ENCODE assay signal across 19 cellular contexts in the genomic region with DNA sequence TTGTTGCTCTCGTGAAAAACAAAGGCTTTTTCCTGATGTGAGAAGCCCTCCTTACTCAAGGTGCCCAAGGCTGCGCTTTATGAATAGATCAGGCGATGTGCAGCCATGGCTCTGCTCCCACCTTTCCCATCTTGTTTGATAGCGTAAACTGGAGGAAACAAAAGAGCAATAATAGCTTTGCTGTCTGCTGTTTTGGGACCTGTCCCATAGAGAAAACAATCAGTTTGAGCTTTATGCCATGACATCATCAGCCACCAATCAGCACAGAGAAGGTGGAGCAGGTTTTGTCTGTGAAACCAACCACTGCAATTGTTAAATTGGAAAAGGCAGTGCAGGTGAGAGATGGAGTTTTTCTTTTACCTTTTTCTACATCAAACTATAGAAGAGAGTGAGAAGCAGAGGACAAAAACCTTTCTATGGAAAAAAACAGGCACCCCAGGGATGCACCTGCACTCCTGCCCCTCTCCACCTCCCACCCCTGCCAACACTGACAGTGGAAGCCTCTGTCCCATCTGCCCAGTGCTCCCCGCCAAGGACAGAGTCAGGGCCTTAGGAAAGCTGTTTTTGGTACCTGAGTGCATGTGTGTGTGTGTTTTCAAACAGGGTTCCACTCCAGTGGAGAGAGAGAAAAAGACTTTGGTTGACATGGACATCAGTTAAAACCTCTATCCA.
DNase-seq lines count a peak whose midpoint lies in the region; ATAC-seq, FAIRE-seq and TF ChIP-seq lines count a peak whose summit lies in the region.
"Had no signal": no experiment of that assay in that cellular context is flagged by ENCODE, and none has a peak within 500 bp of the region (broad histone marks: within the 10 kb centered on the region; RNA-seq: fewer than 3 reads in every experiment).

No MANE protein-coding gene starts in this region.

- H3K27me3 ChIP-seq in breast epithelium: no peaks in the 10 kb centered on the region
- no peaks in the 10 kb centered on the region for H3K27me3 ChIP-seq in right lobe of liver
- no peaks in the 10 kb centered on the region for H3K27me3 ChIP-seq in SK-N-SH (ENCODE audit: insufficient read depth)

- H3K9ac ChIP-seq in SK-N-SH: no peak overlapping the region
- H3K9ac ChIP-seq: GM23248 had no signal

- no peak for FAIRE-seq in urothelium cell line (lab: Jason Lieb, UNC)
- FAIRE-seq: GM19239 had no signal

- peak overlapping the region; percentile 23 to 26 for H3K27ac ChIP-seq in breast epithelium
- no peak overlapping the region for H3K27ac ChIP-seq in right lobe of liver
- H3K27ac ChIP-seq in SK-N-SH (ENCODE audit: low read depth in 2 of 2, low read length in 1 of 2): peak overlapping the region in 1 of 2 experiments; percentile 78; a peak in 2 of 4 replicates
- H3K27ac ChIP-seq: GM23248, PC-9 had no signal

- no peak for TF ChIP-seq RAD21 in SK-N-SH (IDR thresholded peaks at IDR 0.05; ENCODE audit: low read length)

- no peaks in the 10 kb centered on the region for H3K9me3 Mint-ChIP-seq in stimulated activated memory B cell treated with anti-CD40 and anti-IgM and Interleukin-4, amounts not matched to agents 10 μg/mL and 1 μg/mL and 100 μg/mL, for 72 hours
- H3K9me3 Mint-ChIP-seq: dendritic cell treated with granulocyte-macrophage colony-stimulating factor and Interleukin-4, amounts not matched to agents 40 ng/mL and 50 ng/mL, for 4 days had no signal

- ATAC-seq in right lobe of liver (peak in 3 of 4 donors; percentile 27 to 76 (median 64)), GM18867 (IDR thresholded peaks at IDR 0.05; ENCODE audit: unreplicated experiment) (no peak)
- no peak for ATAC-seq in stimulated activated memory B cell treated with anti-CD40 and anti-IgM and Interleukin-4, amounts not matched to agents 10 μg/mL and 1 μg/mL and 100 μg/mL, for 72 hours
- ATAC-seq: activated CD8-positive, alpha-beta T cell treated with anti-CD3 and anti-CD28 coated beads, Interleukin-2, amount 10 ng/mL, durations not matched to agents 7 days and 5 days; left cardiac atrium; T-helper 17 cell had no signal

- no peak overlapping the region for H3K4me3 ChIP-seq in breast epithelium
- no peak overlapping the region for H3K4me3 ChIP-seq in right lobe of liver
- no peak overlapping the region for H3K4me3 ChIP-seq in SK-N-SH (ENCODE audit: low read depth in 2 of 2, low read length in 1 of 2)
- H3K4me3 ChIP-seq: GM23248, PC-9 had no signal

- 72% methylated on average over 3 of the region's 5 CpGs for WGBS in right lobe of liver (ENCODE audit: insufficient coverage, low coverage, low lambda C conversion rate, missing lambda C conversion rate)
- WGBS in SK-N-SH (ENCODE audit: low lambda C conversion rate): 83% methylated on average over 5 of the region's 5 CpGs

- POLR2A ChIA-PET in SK-N-SH (lab: Yijun Ruan, JAX): interaction anchor here (1.3 kb wide), 1 partner anchor 58 kb away, joined by 3 read pairs; no protein-coding TSS in a partner anchor

- peaks cover 98% of the 10 kb centered on the region for H3K79me2 ChIP-seq in SK-N-SH (ENCODE audit: insufficient read depth)

- TF ChIP-seq POLR2A in breast epithelium (IDR thresholded peaks at IDR 0.05) (no peak), right lobe of liver (IDR thresholded peaks at IDR 0.05) (no peak)

- no peak overlapping the region for H3K4me3 Mint-ChIP-seq in stimulated activated memory B cell treated with anti-CD40 and anti-IgM and Interleukin-4, amounts not matched to agents 10 μg/mL and 1 μg/mL and 100 μg/mL, for 72 hours
- H3K4me3 Mint-ChIP-seq: activated CD8-positive, alpha-beta T cell treated with anti-CD3 and anti-CD28 coated beads, Interleukin-2, amount 10 ng/mL, durations not matched to agents 7 days and 5 days; dendritic cell treated with granulocyte-macrophage colony-stimulating factor and Interleukin-4, amounts not matched to agents 40 ng/mL and 50 ng/mL, for 4 days; T-helper 17 cell had no signal

- H3K4me1 ChIP-seq in breast epithelium: peaks cover 0 to 5% of the 10 kb centered on the region in 2 donors
- H3K4me1 ChIP-seq in right lobe of liver: peaks cover 0 to 8% (median 4%) of the 10 kb centered on the region in 4 donors
- H3K4me1 ChIP-seq in SK-N-SH (ENCODE audit: control insufficient read depth in 1 of 2, insufficient read depth in 2 of 2, low read depth in 1 of 2, low read length in 1 of 2): peaks cover 0 to 85% of the 10 kb centered on the region in 2 experiments; a peak in 2 of 4 replicates

- H3K9me3 ChIP-seq in breast epithelium (no peaks in the 10 kb centered on the region), right lobe of liver (no peaks in the 10 kb centered on the region), SK-N-SH (no peaks in the 10 kb centered on the region)

- no peak overlapping the region for H3K4me2 ChIP-seq in SK-N-SH
- H3K4me2 ChIP-seq: PC-9 had no signal

- peaks cover 98% of the 10 kb centered on the region for H3K4me1 Mint-ChIP-seq in stimulated activated memory B cell treated with anti-CD40 and anti-IgM and Interleukin-4, amounts not matched to agents 10 μg/mL and 1 μg/mL and 100 μg/mL, for 72 hours

- intact Hi-C loops in breast epithelium (cut with DNase I; ENCODE audit: low total_unique reads) (no loop called here), right lobe of liver (cut with DNase I) (no loop called here)

- no peaks in the 10 kb centered on the region for H3K9me2 ChIP-seq in SK-N-SH

- H3K36me3 ChIP-seq in breast epithelium (no peaks in the 10 kb centered on the region), right lobe of liver (no peaks in the 10 kb centered on the region), SK-N-SH (replicated peaks in 1 of 2; ENCODE audit: control insufficient read depth in 1 of 2, insufficient read depth in 2 of 2, low read length in 1 of 2) (no peaks in the 10 kb centered on the region)

- H4K20me1 ChIP-seq in SK-N-SH (ENCODE audit: insufficient read depth): peaks cover 95% of the 10 kb centered on the region

- H3K27me3 Mint-ChIP-seq in stimulated activated memory B cell treated with anti-CD40 and anti-IgM and Interleukin-4, amounts not matched to agents 10 μg/mL and 1 μg/mL and 100 μg/mL, for 72 hours: no peaks in the 10 kb centered on the region
- H3K27me3 Mint-ChIP-seq: dendritic cell treated with granulocyte-macrophage colony-stimulating factor and Interleukin-4, amounts not matched to agents 40 ng/mL and 50 ng/mL, for 4 days; T-helper 17 cell had no signal

- DNase-seq in DMS 273 (lab: John Stamatoyannopoulos, UW; ENCODE audit: unreplicated experiment) (peak; percentile 22), DMS 273 treated with DMSO at 0.1 percent for 48 hours (lab: John Stamatoyannopoulos, UW) (no peak), breast epithelium (ENCODE audit: low spot score in 2 of 2) (no peak), right lobe of liver (no peak), SK-N-SH (no peak), urothelium cell line (ENCODE audit: low spot score) (no peak)
- DNase-seq: activated CD8-positive, alpha-beta T cell treated with anti-CD3 and anti-CD28 coated beads, Interleukin-2, amount 10 ng/mL, durations not matched to agents 7 days and 5 days; activated naive CD4-positive, alpha-beta T cell treated with Interleukin-2 at 50 U/mL for 16 hours; foreskin fibroblast; GM23248; left cardiac atrium; NCI-H1930; PC-9; stimulated activated CD4-positive, alpha-beta T cell treated with anti-CD3 and anti-CD28 coated beads, Interleukin-4, amount 100 ng/mL, for 4 hours; T-helper 17 cell had no signal

- TF ChIP-seq CTCF in breast epithelium (IDR thresholded peaks at IDR 0.05): no peak
- TF ChIP-seq CTCF in right lobe of liver (IDR thresholded peaks at IDR 0.05): no peak
- no peak for TF ChIP-seq CTCF in SK-N-SH (IDR thresholded peaks at IDR 0.05)

- CTCF ChIA-PET in SK-N-SH (lab: Yijun Ruan, JAX): interaction anchor here (0.9 to 2.9 kb wide), 9 partner anchors 12 to 132 kb away, joined by 3 to 12 read pairs (median 4); a partner anchor contains a TSS

- H3K36me3 Mint-ChIP-seq in stimulated activated memory B cell treated with anti-CD40 and anti-IgM and Interleukin-4, amounts not matched to agents 10 μg/mL and 1 μg/mL and 100 μg/mL, for 72 hours: peaks cover 7% of the 10 kb centered on the region

- peak overlapping the region; percentile 44 for H3K27ac Mint-ChIP-seq in stimulated activated memory B cell treated with anti-CD40 and anti-IgM and Interleukin-4, amounts not matched to agents 10 μg/mL and 1 μg/mL and 100 μg/mL, for 72 hours
- H3K27ac Mint-ChIP-seq: activated CD8-positive, alpha-beta T cell treated with anti-CD3 and anti-CD28 coated beads, Interleukin-2, amount 10 ng/mL, durations not matched to agents 7 days and 5 days; dendritic cell treated with granulocyte-macrophage colony-stimulating factor and Interleukin-4, amounts not matched to agents 40 ng/mL and 50 ng/mL, for 4 days; T-helper 17 cell had no signal

- no peaks in the 10 kb centered on the region for H3F3A ChIP-seq in SK-N-SH (replicated peaks; ENCODE audit: insufficient read depth)

- no peak overlapping the region for H2AFZ ChIP-seq in SK-N-SH (ENCODE audit: low read depth)
- H2AFZ ChIP-seq: GM23248, PC-9 had no signal

- no peak for TF ChIP-seq EP300 in SK-N-SH (IDR thresholded peaks at IDR 0.05; ENCODE audit: borderline replicate concordance in 1 of 2, low read depth in 1 of 2, low read length in 1 of 2)

TF ChIP-seq in SK-N-SH, 30 proteins besides CTCF, POLR2A, EP300 and RAD21 (continues in another document):
- TF ChIP-seq POLR2AphosphoS5 (IDR thresholded peaks at IDR 0.05; ENCODE audit: low read depth, low read length): no peak
- TF ChIP-seq, protein P1, sequence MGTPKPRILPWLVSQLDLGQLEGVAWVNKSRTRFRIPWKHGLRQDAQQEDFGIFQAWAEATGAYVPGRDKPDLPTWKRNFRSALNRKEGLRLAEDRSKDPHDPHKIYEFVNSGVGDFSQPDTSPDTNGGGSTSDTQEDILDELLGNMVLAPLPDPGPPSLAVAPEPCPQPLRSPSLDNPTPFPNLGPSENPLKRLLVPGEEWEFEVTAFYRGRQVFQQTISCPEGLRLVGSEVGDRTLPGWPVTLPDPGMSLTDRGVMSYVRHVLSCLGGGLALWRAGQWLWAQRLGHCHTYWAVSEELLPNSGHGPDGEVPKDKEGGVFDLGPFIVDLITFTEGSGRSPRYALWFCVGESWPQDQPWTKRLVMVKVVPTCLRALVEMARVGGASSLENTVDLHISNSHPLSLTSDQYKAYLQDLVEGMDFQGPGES (IDR thresholded peaks at IDR 0.05; ENCODE audit: low read depth, low read length): no peak
- TF ChIP-seq SMC3 (IDR thresholded peaks at IDR 0.05; ENCODE audit: low read depth, low read length): no peak

Comparison
In these comparisons a context has a peak if more than half of its experiments do, and no peak if none do; other contexts are left out.
1. H3K27ac ChIP-seq: peak in breast epithelium (2 of 2); none in right lobe of liver (0 of 3).
2. ATAC-seq: peak in right lobe of liver (3 of 4); none in stimulated activated memory B cell treated with anti-CD40 and anti-IgM and Interleukin-4, amounts not matched to agents 10 μg/mL and 1 μg/mL and 100 μg/mL, for 72 hours (single experiment) and GM18867 (single experiment).